ENCODE assay signal across 8 cellular contexts in genomic region chr14:77641534-77642341, GRCh38. TPM values are rescaled to one million over a fixed set of nuclear protein-coding genes. Genes with fewer than 3 reads are reported as not detected.
A peak's percentile ranks its signal among the peaks of the same experiment; 100 is the strongest.
DNase-seq lines count a peak whose midpoint lies in the region; ATAC-seq, FAIRE-seq and TF ChIP-seq lines count a peak whose summit lies in the region.

No MANE protein-coding gene starts in this region.

- no peak overlapping the region for H3K4ac ChIP-seq in neuronal stem cell (ENCODE audit: low read length)

- H3K4me3 ChIP-seq in endothelial cell of umbilical vein (replicated peaks in 1 of 3; ENCODE audit: insufficient read depth in 1 of 3, low read depth in 1 of 3, low read length in 3 of 3) (peak overlapping the region in 2 of 3 experiments; percentile 22 to 47), neuronal stem cell (ENCODE audit: low read length in 2 of 2) (no peak overlapping the region)

- CTCF ChIA-PET in endothelial cell of umbilical vein (lab: Charles Lee) = interaction anchor here (1.0 kb wide), 1 partner anchor 61 kb away, joined by 3 read pairs; no protein-coding TSS in a partner anchor

- no peak overlapping the region for H4K8ac ChIP-seq in neuronal stem cell (ENCODE audit: low read depth, low read length)

- no peak overlapping the region for H4K91ac ChIP-seq in neuronal stem cell (ENCODE audit: low read depth, low read length, poor library complexity)

- no peaks in the 10 kb centered on the region for H3K36me3 Mint-ChIP-seq in natural killer cell

- H3K9me3 ChIP-seq in endothelial cell of umbilical vein (replicated peaks; ENCODE audit: control insufficient read depth, insufficient read depth, low read length) (no peaks in the 10 kb centered on the region), neuronal stem cell (replicated peaks in 1 of 2; ENCODE audit: control insufficient read depth in 2 of 2, insufficient read depth in 1 of 2, low read depth in 1 of 2, low read length in 2 of 2) (no peaks in the 10 kb centered on the region)

- TF ChIP-seq POLR2A in GM15510 (IDR thresholded peaks at IDR 0.05; ENCODE audit: borderline replicate concordance, extremely low read depth, insufficient read length) (peak; percentile 47), endothelial cell of umbilical vein (IDR thresholded peaks at IDR 0.05; ENCODE audit: low read depth, low read length) (no peak)

- H2AK5ac ChIP-seq in neuronal stem cell (ENCODE audit: low read depth, low read length) = no peak overlapping the region

- H3K9ac ChIP-seq in endothelial cell of umbilical vein (replicated peaks; ENCODE audit: extremely low read depth, insufficient read depth, low read length) (peak overlapping the region; percentile 10), neuronal stem cell (ENCODE audit: low read depth, low read length, poor library complexity) (no peak overlapping the region)

- H2BK5ac ChIP-seq in neuronal stem cell (ENCODE audit: low read length) = no peak overlapping the region

- H3K27ac ChIP-seq in endothelial cell of umbilical vein (ENCODE audit: insufficient read depth, low read depth, low read length) (peak overlapping the region; percentile 1), neuronal stem cell (replicated peaks; ENCODE audit: low read length) (no peak overlapping the region)

- no peaks in the 10 kb centered on the region for H3K36me3 ChIP-seq in endothelial cell of umbilical vein (ENCODE audit: control insufficient read depth in 2 of 2, extremely low read depth in 1 of 2, insufficient read depth in 2 of 2, low read length in 2 of 2)
- H3K36me3 ChIP-seq in neuronal stem cell (replicated peaks in 1 of 2; ENCODE audit: control insufficient read depth in 2 of 2, insufficient read depth in 2 of 2, low read length in 2 of 2) = no peaks in the 10 kb centered on the region

- peak; percentile 88 for FAIRE-seq in endothelial cell of umbilical vein (lab: Jason Lieb, UNC)

- WGBS in neuronal stem cell (ENCODE audit: extremely low coverage in 2 of 2, insufficient read length in 2 of 2, insufficient replicate concordance in 1 of 2), 2 donors = no CpG with 5 or more reads among the region's 47 CpGs

- H3K27me3 ChIP-seq in endothelial cell of umbilical vein (ENCODE audit: control insufficient read depth in 2 of 2, insufficient read depth in 2 of 2, low read length in 2 of 2) = no peaks in the 10 kb centered on the region
- no peaks in the 10 kb centered on the region for H3K27me3 ChIP-seq in neuronal stem cell (ENCODE audit: control insufficient read depth in 3 of 3, insufficient read depth in 3 of 3, low read depth in 1 of 3, low read length in 3 of 3)

- no peak overlapping the region for H2BK12ac ChIP-seq in neuronal stem cell (ENCODE audit: low read length)

- ATAC-seq in natural killer cell = peak; percentile 66 to 86 (median 86)
- peak; percentile 89 for ATAC-seq in stimulated activated naive CD8-positive, alpha-beta T cell treated with anti-CD3 and anti-CD28 coated beads, Interleukin-15, Interleukin-2, amounts not matched to agents 100 U/mL and 50 U/mL, for 24 hours

- H3K9me3 Mint-ChIP-seq in natural killer cell = no peaks in the 10 kb centered on the region

- no peaks in the 10 kb centered on the region for H3K9me1 ChIP-seq in endothelial cell of umbilical vein (replicated peaks; ENCODE audit: control insufficient read depth, extremely low read depth, insufficient read depth, low read length)

- H3K14ac ChIP-seq in neuronal stem cell (ENCODE audit: low read length) = no peak overlapping the region

- H3K23ac ChIP-seq in neuronal stem cell (ENCODE audit: low read depth, low read length, poor library complexity) = no peak overlapping the region

- H2AFZ ChIP-seq in endothelial cell of umbilical vein (ENCODE audit: low read depth, low read length) = peak overlapping the region; percentile 78
- H2AFZ ChIP-seq in neuronal stem cell (ENCODE audit: low read length) = no peak overlapping the region

- POLR2A ChIA-PET in endothelial cell of umbilical vein (lab: Charles Lee) = no interaction called here

- peaks cover 14 to 16% of the 10 kb centered on the region in 2 donors for H3K4me1 Mint-ChIP-seq in natural killer cell

- peak overlapping the region; percentile 81 to 95 for H3K27ac Mint-ChIP-seq in natural killer cell

- DNase-seq in M059J (ENCODE audit: low read depth) (peak; percentile 42), endothelial cell of umbilical vein (ENCODE audit: low read depth, low spot score) (peak; percentile 82), natural killer cell (peak; percentile 60), neuronal stem cell (ENCODE audit: low spot score) (no peak), NCI-H1417 (lab: John Stamatoyannopoulos, UW) (no peak)
- DNase-seq in activated CD8-positive, alpha-beta memory T cell treated with anti-CD3 and anti-CD28 coated beads, Interleukin-2, amount 50 U/mL, for 1 hour (ENCODE audit: extremely low read depth) = peak; percentile 24
- peak; percentile 75 for DNase-seq in stimulated activated naive CD8-positive, alpha-beta T cell treated with anti-CD3 and anti-CD28 coated beads, Interleukin-15, Interleukin-2, amounts not matched to agents 100 U/mL and 50 U/mL, for 24 hours

- H3K27me3 Mint-ChIP-seq in natural killer cell (ENCODE audit: low read depth in 2 of 2) = no peaks in the 10 kb centered on the region

- H3K4me3 Mint-ChIP-seq in natural killer cell = peak overlapping the region; percentile 90

- no peaks in the 10 kb centered on the region for H4K20me1 ChIP-seq in endothelial cell of umbilical vein (replicated peaks; ENCODE audit: control insufficient read depth, extremely low read depth, insufficient read depth, low read length)

- intact Hi-C loops in endothelial cell of umbilical vein (cut with micrococcal nuclease) (loop anchor here (1.0 kb wide), 1 partner anchor 25 kb away; the partner anchor contains the start of gene SPTLC2), natural killer cell (cut with micrococcal nuclease) (no loop called here)

- H3K4me1 ChIP-seq in endothelial cell of umbilical vein (ENCODE audit: control insufficient read depth, extremely low read depth, insufficient read depth, low read length) (peaks cover 20% of the 10 kb centered on the region), neuronal stem cell (ENCODE audit: control insufficient read depth in 2 of 2, insufficient read depth in 1 of 2, low read depth in 1 of 2, low read length in 2 of 2) (no peaks in the 10 kb centered on the region)

- dilution Hi-C loops in endothelial cell of umbilical vein (cut with MboI; ENCODE audit: extremely low pct_ligation_motif_present, low sequenced_read_pairs) = no loop called here

- H2BK120ac ChIP-seq in neuronal stem cell (ENCODE audit: low read depth, low read length) = no peak overlapping the region

- no peaks in the 10 kb centered on the region for H3K79me2 ChIP-seq in endothelial cell of umbilical vein (ENCODE audit: control insufficient read depth, insufficient read depth, low read length)

- H3K18ac ChIP-seq in neuronal stem cell (ENCODE audit: low read length) = no peak overlapping the region

- H3K4me2 ChIP-seq in endothelial cell of umbilical vein (ENCODE audit: insufficient read depth, low read length) = peak overlapping the region; percentile 67
- H3K4me2 ChIP-seq in neuronal stem cell (ENCODE audit: insufficient read depth, low read length, poor library complexity, severe bottlenecking) = no peak overlapping the region

- BruUV-seq in endothelial cell of umbilical vein (replicated peaks; lab: Mats Ljungman, UMichigan) = no TSS peak

- no peak overlapping the region for H2BK15ac ChIP-seq in neuronal stem cell (ENCODE audit: low read length)

- H3K79me1 ChIP-seq in neuronal stem cell (ENCODE audit: low read depth, low read length) = no peaks in the 10 kb centered on the region

- TF ChIP-seq CTCF in endothelial cell of umbilical vein (IDR thresholded peaks at IDR 0.05; ENCODE audit: extremely low read depth in 1 of 2, insufficient read depth in 1 of 2, low read depth in 1 of 2, low read length in 2 of 2) (no peak), natural killer cell (IDR thresholded peaks at IDR 0.05) (no peak)

TF ChIP-seq in endothelial cell of umbilical vein, 7 proteins besides CTCF, POLR2A, EP300 and RAD21:
- TF ChIP-seq GATA2 (IDR thresholded peaks at IDR 0.05; ENCODE audit: insufficient read depth, insufficient read length, low read depth, low read length) (peak; percentile 69), MYC (IDR thresholded peaks at IDR 0.05; ENCODE audit: low read depth, low read length) (no peak)

RNA-seq across cellular contexts. Expression of gene SPTLC2, which starts 25.3 kb away (rescaled TPM):
- 12.5 and 18.8 TPM in 2 replicates for total RNA-seq in M059J (2014; rRNA removed; shearing (Covaris generic))
- total RNA-seq in endothelial cell of umbilical vein = 57.2 and 71.3 TPM in 2 replicates
- polyA plus RNA-seq in endothelial cell of umbilical vein = 13.3 and 19.1 TPM in 2 replicates
- polyA plus RNA-seq in endothelial cell of umbilical vein (2011; cell fraction: cytosol; rRNA removed) = 21.1 and 24.2 TPM in 2 replicates
- 20.1 and 28.5 TPM in 2 replicates for polyA plus RNA-seq in endothelial cell of umbilical vein (2011; cell fraction: nucleus; rRNA removed)
- polyA plus RNA-seq in endothelial cell of umbilical vein (2012) = 25.9 and 32.7 TPM in 2 replicates
- 57.7 and 96.5 TPM in 2 replicates for polyA minus RNA-seq in endothelial cell of umbilical vein
- 11.7 TPM for polyA minus RNA-seq in endothelial cell of umbilical vein (2011; cell fraction: cytosol; rRNA and poly(A)+ RNA removed)
- polyA minus RNA-seq in endothelial cell of umbilical vein (2011; cell fraction: nucleus; rRNA and poly(A)+ RNA removed) = 24.8 and 35.8 TPM in 2 replicates
- 10 to 100 TPM; 35.2 to 58.6 (median 50.4) TPM for total RNA-seq in natural killer cell
- polyA plus RNA-seq in neuronal stem cell (2013, experiment 1 of 2) = 3.5 TPM
- polyA plus RNA-seq in neuronal stem cell (2013, experiment 2 of 2) = 3.3 TPM

Comparison
In these comparisons a context has a peak if more than half of its experiments do, and no peak if none do; other contexts are left out.
1. DNase-seq: peak in M059J (single experiment), activated CD8-positive, alpha-beta memory T cell treated with anti-CD3 and anti-CD28 coated beads, Interleukin-2, amount 50 U/mL, for 1 hour (single experiment), endothelial cell of umbilical vein (single experiment), natural killer cell (single experiment) and stimulated activated naive CD8-positive, alpha-beta T cell treated with anti-CD3 and anti-CD28 coated beads, Interleukin-15, Interleukin-2, amounts not matched to agents 100 U/mL and 50 U/mL, for 24 hours (single experiment); none in neuronal stem cell (single experiment) and NCI-H1417 (0 of 3).
2. H3K4me3 ChIP-seq: peak in endothelial cell of umbilical vein (2 of 3); none in neuronal stem cell (0 of 2).